Comparison of ENCODE assay signal across 13 cellular contexts in the genomic region with DNA sequence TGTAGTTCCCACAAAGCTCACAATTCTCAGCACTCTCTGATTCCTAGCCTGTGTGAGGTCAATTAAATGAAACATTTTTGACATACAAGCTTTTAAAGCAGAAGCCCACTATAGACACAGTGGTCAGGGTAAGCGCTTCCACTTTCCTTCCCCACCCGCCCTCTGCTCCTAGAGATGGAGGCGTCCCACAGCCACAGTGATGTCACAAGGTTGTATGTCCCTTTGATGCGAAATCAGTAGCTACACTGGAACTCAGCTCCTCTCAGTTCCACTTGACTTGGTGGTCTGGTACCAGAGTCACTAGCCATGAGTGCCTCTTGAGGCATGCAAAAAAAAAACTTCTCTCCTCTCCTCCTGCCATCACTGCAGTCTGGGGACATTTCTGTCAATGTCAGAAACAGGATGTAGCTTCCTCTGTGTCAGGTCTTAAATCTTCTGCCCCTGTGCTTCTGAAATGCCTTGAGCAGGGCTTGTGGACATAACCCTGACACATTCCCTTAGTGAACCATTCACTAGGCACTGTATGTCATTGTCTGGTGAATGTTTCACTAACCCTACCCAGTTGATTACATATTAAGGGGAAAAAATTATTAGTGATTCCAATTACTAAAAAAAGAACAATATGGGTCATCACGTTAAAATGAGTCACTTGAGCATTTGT. TPM values are rescaled to one million over a fixed set of nuclear protein-coding genes. Genes with fewer than 3 reads are reported as not detected.
DNase-seq lines count a peak whose midpoint lies in the region; ATAC-seq and TF ChIP-seq lines count a peak whose summit lies in the region.
"Had no signal": no experiment of that assay in that cellular context is flagged by ENCODE, and none has a peak within 500 bp of the region (broad histone marks: within the 10 kb centered on the region; RNA-seq: fewer than 3 reads in every experiment).

No MANE protein-coding gene starts in this region.

- peak; percentile 89 for ATAC-seq in GM18511 (IDR thresholded peaks at IDR 0.05; ENCODE audit: unreplicated experiment)
- peak; percentile 84 for ATAC-seq in GM21786 (IDR thresholded peaks at IDR 0.05; ENCODE audit: unreplicated experiment)
- peak; percentile 83 for ATAC-seq in HG03432 (IDR thresholded peaks at IDR 0.05; ENCODE audit: unreplicated experiment)
- ATAC-seq in sciatic nerve, result no peak
- ATAC-seq in HG03045 (IDR thresholded peaks at IDR 0.05; ENCODE audit: unreplicated experiment), result no peak

- TF ChIP-seq CTCF in GM10266 (IDR thresholded peaks at IDR 0.05; ENCODE audit: control insufficient read depth, insufficient read depth, low read depth, missing control alignments), result no peak

- intact Hi-C loops in sciatic nerve (cut with DNase I), result no loop called here

- peak; percentile 66 for DNase-seq in left kidney (ENCODE audit: low read depth, low spot score)
- DNase-seq in GM10266 (ENCODE audit: extremely low spot score), result no peak
- no peak for DNase-seq in sciatic nerve (ENCODE audit: low spot score)
- DNase-seq in stimulated activated CD4-positive, alpha-beta T cell treated with anti-CD3 and anti-CD28 coated beads, Interleukin-1b, Interleukin-23, amount 100 ng/mL, for 48 hours, result no peak
- DNase-seq: activated CD4-positive, alpha-beta T cell treated with anti-CD3 and anti-CD28 coated beads for 4 hours; activated effector memory CD4-positive, alpha-beta T cell treated with Interleukin-2 at 50 U/mL for 16 hours; NCI-H1105; sigmoid colon; trophoblast cell had no signal

RNA-seq across cellular contexts. Expression of a gene that starts 7.8 kb away (rescaled TPM):
- 12.5 TPM for total RNA-seq in sciatic nerve

Comparison
In these comparisons a context has a peak if more than half of its experiments do, and no peak if none do; other contexts are left out.
1. ATAC-seq: peak in GM18511 (single experiment), GM21786 (single experiment) and HG03432 (single experiment); none in sciatic nerve (single experiment) and HG03045 (single experiment).